23 cellular contexts compared by ENCODE assay signal in genomic region chr4:151797131-151797530, GRCh38. TPM values are rescaled to one million over a fixed set of nuclear protein-coding genes. Genes with fewer than 3 reads are reported as not detected.
DNase-seq lines count a peak whose midpoint lies in the region; FAIRE-seq and TF ChIP-seq lines count a peak whose summit lies in the region.
"Had no signal": no experiment of that assay in that cellular context is flagged by ENCODE, and none has a peak within 500 bp of the region (broad histone marks: within the 10 kb centered on the region; RNA-seq: fewer than 3 reads in every experiment).

No MANE protein-coding gene starts in this region.

- H3K4me3 ChIP-seq in GM23248 = no peak overlapping the region
- no peak overlapping the region for H3K4me3 ChIP-seq in astrocyte of the spinal cord (ENCODE audit: low read depth, low read length)
- no peak overlapping the region for H3K4me3 ChIP-seq in keratinocyte (ENCODE audit: control insufficient read depth in 2 of 3, extremely low read depth in 1 of 3, insufficient read depth in 2 of 3, low read depth in 1 of 3, low read length in 3 of 3)
- H3K4me3 ChIP-seq in Caco-2 (ENCODE audit: low read depth, low read length) = no peak overlapping the region
- H3K4me3 ChIP-seq: esophagus squamous epithelium, lung, psoas muscle, skin epidermis had no signal

- no peaks in the 10 kb centered on the region for H3K9me3 Mint-ChIP-seq in Caco-2 (ENCODE audit: unreplicated experiment)

- H3K36me3 ChIP-seq in GM23248 (ENCODE audit: low read depth) = no peaks in the 10 kb centered on the region
- H3K36me3 ChIP-seq in keratinocyte (ENCODE audit: control insufficient read depth in 2 of 2, extremely low read depth in 1 of 2, insufficient read depth in 2 of 2, low read length in 2 of 2) = no peaks in the 10 kb centered on the region
- no peaks in the 10 kb centered on the region for H3K36me3 ChIP-seq in Caco-2 (ENCODE audit: control insufficient read depth, insufficient read depth, low read length)
- H3K36me3 ChIP-seq: esophagus squamous epithelium, neutrophil had no signal

- H3K36me3 Mint-ChIP-seq in Caco-2 (ENCODE audit: insufficient read depth, unreplicated experiment) = no peaks in the 10 kb centered on the region
- H3K36me3 Mint-ChIP-seq: brain; CD4-positive, alpha-beta memory T cell had no signal

- WGBS in GM23248 (ENCODE audit: low coverage in 1 of 2, low lambda C conversion rate in 2 of 2, missing lambda C conversion rate in 2 of 2), 2 experiments = 14 to 22% methylated on average over 3 of the region's 3 CpGs

- CTCF ChIA-PET in Caco-2 (lab: Charles Lee) = no interaction called here

- H3K4me1 ChIP-seq in GM23248 (ENCODE audit: insufficient read depth) (no peaks in the 10 kb centered on the region), keratinocyte (ENCODE audit: control insufficient read depth, extremely low read depth, insufficient read depth, low read length) (peaks cover 6% of the 10 kb centered on the region), Caco-2 (no peaks in the 10 kb centered on the region)
- H3K4me1 ChIP-seq: psoas muscle had no signal

- H3K79me2 ChIP-seq in GM23248 (ENCODE audit: insufficient read depth) (no peaks in the 10 kb centered on the region), keratinocyte (ENCODE audit: control insufficient read depth, insufficient read depth, low read length) (no peaks in the 10 kb centered on the region)

- no peaks in the 10 kb centered on the region for H4K20me1 ChIP-seq in GM23248 (ENCODE audit: insufficient read depth)
- no peaks in the 10 kb centered on the region for H4K20me1 ChIP-seq in keratinocyte (ENCODE audit: control insufficient read depth, extremely low read depth, insufficient read depth, low read length)

- H3F3A ChIP-seq in GM23248 (ENCODE audit: insufficient read depth) = no peaks in the 10 kb centered on the region

- H3K27me3 ChIP-seq in GM23248 (replicated peaks; ENCODE audit: insufficient read depth) (no peaks in the 10 kb centered on the region), keratinocyte (ENCODE audit: control insufficient read depth, extremely low read depth, insufficient read depth, low read length) (no peaks in the 10 kb centered on the region), Caco-2 (replicated peaks; ENCODE audit: control insufficient read depth, insufficient read depth, low read length) (no peaks in the 10 kb centered on the region)
- H3K27me3 ChIP-seq: esophagus squamous epithelium had no signal

- POLR2A ChIA-PET in Caco-2 (lab: Charles Lee) = no interaction called here

- no peak for TF ChIP-seq CTCF in astrocyte of the spinal cord (IDR thresholded peaks at IDR 0.05; ENCODE audit: low read depth, low read length)
- TF ChIP-seq CTCF in keratinocyte (optimal IDR thresholded peaks at IDR 0.05 in 1 of 3, IDR thresholded peaks at IDR 0.05 in 1 of 3, conservative IDR thresholded peaks at IDR 0.05 in 1 of 3; ENCODE audit: extremely low read depth in 1 of 3, insufficient read depth in 2 of 3, low read length in 3 of 3) = no peak
- TF ChIP-seq CTCF in Caco-2 (IDR thresholded peaks at IDR 0.05; ENCODE audit: insufficient read depth in 1 of 2, low read depth in 1 of 2, low read length in 1 of 2, severe bottlenecking in 1 of 2, unreplicated experiment in 1 of 2) = no peak

- peak; percentile 65 for DNase-seq in GM23248
- peak; percentile 13 for DNase-seq in astrocyte of the spinal cord (ENCODE audit: low read depth, low spot score)
- no peak for DNase-seq in keratinocyte (ENCODE audit: low read depth, low spot score)
- peak; percentile 7 for DNase-seq in stromal cell of bone marrow (ENCODE audit: low read depth)
- no peak for DNase-seq in stimulated activated CD4-positive, alpha-beta T cell treated with anti-CD3 and anti-CD28 coated beads, Interleukin-12 subunit alpha, Interleukin-12 subunit beta, amount 100 ng/mL, for 4 hours
- no peak for DNase-seq in OCI-M1 (lab: John Stamatoyannopoulos, UW)
- DNase-seq in Caco-2 = no peak
- DNase-seq: activated gamma-delta T cell; AML-193; CD4-positive, alpha-beta memory T cell; effector memory CD8-positive, alpha-beta T cell; esophagus squamous epithelium; KBM-7; NCI-H1436 treated with DMSO at 0.1 percent for 48 hours; NCI-H510A; psoas muscle had no signal

- no peak overlapping the region for H3K4me2 ChIP-seq in GM23248 (ENCODE audit: unreplicated experiment)
- H3K4me2 ChIP-seq in keratinocyte (ENCODE audit: control insufficient read depth, extremely low read depth, insufficient read depth, low read depth, low read length) = peak overlapping the region; percentile 29

- H3K9me3 ChIP-seq in GM23248 (ENCODE audit: low read depth) = no peaks in the 10 kb centered on the region
- H3K9me3 ChIP-seq in keratinocyte (ENCODE audit: control insufficient read depth, low read depth, low read length) = no peaks in the 10 kb centered on the region
- no peaks in the 10 kb centered on the region for H3K9me3 ChIP-seq in Caco-2
- H3K9me3 ChIP-seq: esophagus squamous epithelium, neutrophil, psoas muscle had no signal

- H2AFZ ChIP-seq in GM23248 (peak overlapping the region; percentile 53), keratinocyte (ENCODE audit: control insufficient read depth, low read length) (no peak overlapping the region)

- no peaks in the 10 kb centered on the region for H3K27me3 Mint-ChIP-seq in Caco-2 (ENCODE audit: insufficient read depth, unreplicated experiment)
- H3K27me3 Mint-ChIP-seq: CD4-positive, alpha-beta memory T cell had no signal

- in situ Hi-C loops in GM23248 (cut with MboI) = no loop called here
- in situ Hi-C loops in astrocyte of the spinal cord (cut with HindIII; ENCODE audit: low sequenced_read_pairs) = no loop called here

- no peak for FAIRE-seq in keratinocyte (lab: Jason Lieb, UNC)
- FAIRE-seq: colon, G401.6, islet of Langerhans had no signal

- no peaks in the 10 kb centered on the region for H3K9me1 ChIP-seq in keratinocyte (ENCODE audit: control insufficient read depth, extremely low read depth, insufficient read depth, low read length)

- H3K27ac ChIP-seq in GM23248 (peak overlapping the region; percentile 20), keratinocyte (ENCODE audit: control insufficient read depth, insufficient read depth, low read length) (no peak overlapping the region)
- H3K27ac ChIP-seq: neutrophil, psoas muscle had no signal

- H3K4me3 Mint-ChIP-seq in Caco-2 (ENCODE audit: unreplicated experiment) = no peak overlapping the region
- H3K4me3 Mint-ChIP-seq: brain; CD4-positive, alpha-beta memory T cell; effector memory CD8-positive, alpha-beta T cell had no signal

- dilution Hi-C loops in keratinocyte (cut with MboI; ENCODE audit: extremely low pct_ligation_motif_present, low sequenced_read_pairs) = no loop called here

- intact Hi-C loops in Caco-2 (cut with micrococcal nuclease; ENCODE audit: unreplicated experiment) = no loop called here

- H3K4me1 Mint-ChIP-seq in Caco-2 (ENCODE audit: low read depth, unreplicated experiment) = no peaks in the 10 kb centered on the region
- H3K4me1 Mint-ChIP-seq: CD4-positive, alpha-beta memory T cell had no signal

- BruUV-seq in Caco-2 (replicated peaks; lab: Mats Ljungman, UMichigan) = no TSS peak

- H3K27ac Mint-ChIP-seq in Caco-2 (ENCODE audit: unreplicated experiment) = no peak overlapping the region
- H3K27ac Mint-ChIP-seq: CD4-positive, alpha-beta memory T cell; effector memory CD8-positive, alpha-beta T cell had no signal

- no peaks in the 10 kb centered on the region for H3K9me2 ChIP-seq in GM23248 (ENCODE audit: insufficient read depth)

- 0 out of 2 replicates have a peak overlapping the region, but pooled peaks have one; percentile 17 for H3K9ac ChIP-seq in GM23248
- H3K9ac ChIP-seq in keratinocyte (ENCODE audit: control insufficient read depth, extremely low read depth, insufficient read depth, low read length) = no peak overlapping the region

RNA-seq across cellular contexts. Expression of gene GATB, which starts 36.3 kb away (rescaled TPM):
- total RNA-seq in GM23248 (2014; rRNA removed; shearing (Covaris generic)) = 18.0 and 18.3 TPM in 2 replicates
- 20.0 and 21.1 TPM in 2 replicates for polyA plus RNA-seq in GM23248 (2016; fragmentation: Nextera tagmentation; extraction: Ambion mirVana)
- 25.5 to 32.3 TPM (median 31.0 TPM) in 3 replicates for polyA plus RNA-seq in keratinocyte
- polyA plus RNA-seq in keratinocyte (2011; ENCODE audit: low read depth) = 12.4 TPM
- 23.0 and 27.4 TPM in 2 replicates for polyA plus RNA-seq in keratinocyte (2011; cell fraction: cytosol; rRNA removed)
- 33.4 and 37.7 TPM in 2 replicates for polyA plus RNA-seq in keratinocyte (2011; cell fraction: nucleus; rRNA removed)
- 11.0 and 18.9 TPM in 2 replicates for polyA plus RNA-seq in keratinocyte (2012; ENCODE audit: low replicate concordance)
- 9.0 to 25.7 TPM (median 23.7 TPM) in 3 replicates for polyA minus RNA-seq in keratinocyte
- polyA minus RNA-seq in keratinocyte (2011; cell fraction: cytosol; rRNA and poly(A)+ RNA removed) = 13.6 TPM
- 16.5 and 23.9 TPM in 2 replicates for polyA minus RNA-seq in keratinocyte (2011; cell fraction: nucleus; rRNA and poly(A)+ RNA removed)
- total RNA-seq in Caco-2 (2022) = 20.6 and 29.6 TPM in 2 replicates

Comparison
In these comparisons a context has a peak if more than half of its experiments do, and no peak if none do; other contexts are left out.
1. DNase-seq: peak in GM23248 (single experiment), astrocyte of the spinal cord (single experiment) and stromal cell of bone marrow (single experiment); none in keratinocyte (single experiment), stimulated activated CD4-positive, alpha-beta T cell treated with anti-CD3 and anti-CD28 coated beads, Interleukin-12 subunit alpha, Interleukin-12 subunit beta, amount 100 ng/mL, for 4 hours (single experiment), OCI-M1 (single experiment) and Caco-2 (0 of 2).